10 cellular contexts compared by ENCODE assay signal in genomic region chr7:22109761-22110160, GRCh38.
DNase-seq lines count a peak whose midpoint lies in the region; ATAC-seq and TF ChIP-seq lines count a peak whose summit lies in the region.
"Had no signal": no experiment of that assay in that cellular context is flagged by ENCODE, and none has a peak within 500 bp of the region (broad histone marks: within the 10 kb centered on the region; RNA-seq: fewer than 3 reads in every experiment).

No MANE protein-coding gene starts in this region.

- H3K9me3 ChIP-seq in endodermal cell (ENCODE audit: control insufficient read depth, low read length) = no peaks in the 10 kb centered on the region
- H3K9me3 ChIP-seq in CD8-positive, alpha-beta memory T cell (ENCODE audit: low read length) = no peaks in the 10 kb centered on the region

- CTCF ChIA-PET in CD8-positive, alpha-beta memory T cell (lab: Charles Lee) = interaction anchor here (0.8 to 3.5 kb wide), 11 partner anchors 12 to 391 kb away, joined by 3 to 15 read pairs (median 4); partner anchors contain the start of gene STEAP1B

- H3K4me3 Mint-ChIP-seq in endodermal cell = no peak overlapping the region
- no peak overlapping the region for H3K4me3 Mint-ChIP-seq in CD8-positive, alpha-beta memory T cell
- no peak overlapping the region for H3K4me3 Mint-ChIP-seq in CD14-positive monocyte
- H3K4me3 Mint-ChIP-seq: CD4-positive, CD25-positive, alpha-beta regulatory T cell; T-cell had no signal

- no peak overlapping the region for H3K27ac ChIP-seq in endodermal cell (ENCODE audit: low read depth, low read length)
- H3K27ac ChIP-seq in CD8-positive, alpha-beta memory T cell (ENCODE audit: low read depth, low read length) = no peak overlapping the region

- peak overlapping the region; percentile 40 for H3K27ac Mint-ChIP-seq in endodermal cell
- H3K27ac Mint-ChIP-seq in CD8-positive, alpha-beta memory T cell = no peak overlapping the region
- no peak overlapping the region for H3K27ac Mint-ChIP-seq in CD14-positive monocyte
- H3K27ac Mint-ChIP-seq: CD4-positive, CD25-positive, alpha-beta regulatory T cell; T-cell had no signal

- H3K4me3 ChIP-seq in endodermal cell (ENCODE audit: low read length) = no peak overlapping the region
- no peak overlapping the region for H3K4me3 ChIP-seq in CD8-positive, alpha-beta memory T cell (ENCODE audit: low read length)

- no peaks in the 10 kb centered on the region for H3K27me3 ChIP-seq in endodermal cell (ENCODE audit: control insufficient read depth, insufficient read depth, low read length, poor library complexity, severe bottlenecking)
- H3K27me3 ChIP-seq in CD8-positive, alpha-beta memory T cell (ENCODE audit: insufficient read depth, low read length, poor library complexity, severe bottlenecking) = no peaks in the 10 kb centered on the region

- H3K27me3 Mint-ChIP-seq in endodermal cell (ENCODE audit: insufficient read depth) (no peaks in the 10 kb centered on the region), CD14-positive monocyte (ENCODE audit: low read depth in 3 of 3) (peaks cover 0 to 5% (median 3%) of the 10 kb centered on the region in 3 donors)
- peaks cover 6 to 15% of the 10 kb centered on the region in 2 donors for H3K27me3 Mint-ChIP-seq in CD8-positive, alpha-beta memory T cell

- H3K36me3 Mint-ChIP-seq in endodermal cell (ENCODE audit: low read depth) = no peaks in the 10 kb centered on the region
- peaks cover 0 to 1% (median 0%) of the 10 kb centered on the region in 3 donors for H3K36me3 Mint-ChIP-seq in CD8-positive, alpha-beta memory T cell
- no peaks in the 10 kb centered on the region for H3K36me3 Mint-ChIP-seq in CD14-positive monocyte
- H3K36me3 Mint-ChIP-seq: CD4-positive, CD25-positive, alpha-beta regulatory T cell; T-cell had no signal

- WGBS in endodermal cell (ENCODE audit: insufficient coverage in 1 of 2, insufficient read length in 1 of 2), 2 experiments = 83 to 96% methylated on average over 6 to 7 of the region's 7 CpGs

- ATAC-seq in omental fat pad (ENCODE audit: low FRiP score) = no peak

- H3K9me3 Mint-ChIP-seq in endodermal cell (no peaks in the 10 kb centered on the region), CD14-positive monocyte (no peaks in the 10 kb centered on the region)
- H3K9me3 Mint-ChIP-seq in CD8-positive, alpha-beta memory T cell = no peaks in the 10 kb centered on the region
- H3K9me3 Mint-ChIP-seq: CD4-positive, CD25-positive, alpha-beta regulatory T cell; T-cell had no signal

- POLR2A ChIA-PET in CD8-positive, alpha-beta memory T cell (lab: Charles Lee) = no interaction called here

- no peak overlapping the region for H3K9ac ChIP-seq in endodermal cell (ENCODE audit: extremely low read depth, low read length, poor library complexity, severe bottlenecking)

- TF ChIP-seq CTCF in endodermal cell (conservative IDR thresholded peaks at IDR 0.05) (no peak), omental fat pad (IDR thresholded peaks at IDR 0.05) (no peak), CD14-positive monocyte (IDR thresholded peaks at IDR 0.05) (no peak)

- no peaks in the 10 kb centered on the region for H3K4me1 ChIP-seq in endodermal cell (ENCODE audit: control insufficient read depth, insufficient read depth, low read length)
- no peaks in the 10 kb centered on the region for H3K4me1 ChIP-seq in CD8-positive, alpha-beta memory T cell (ENCODE audit: insufficient read depth, low read length)

- no peaks in the 10 kb centered on the region for H3K36me3 ChIP-seq in endodermal cell (ENCODE audit: control insufficient read depth, insufficient read depth, low read length)
- H3K36me3 ChIP-seq in CD8-positive, alpha-beta memory T cell (ENCODE audit: insufficient read depth, low read length) = no peaks in the 10 kb centered on the region

- H3K4me1 Mint-ChIP-seq in endodermal cell = peaks cover 2% of the 10 kb centered on the region
- H3K4me1 Mint-ChIP-seq in CD8-positive, alpha-beta memory T cell = no peaks in the 10 kb centered on the region
- no peaks in the 10 kb centered on the region for H3K4me1 Mint-ChIP-seq in CD14-positive monocyte
- H3K4me1 Mint-ChIP-seq: CD4-positive, CD25-positive, alpha-beta regulatory T cell; T-cell had no signal

- intact Hi-C loops in CD14-positive monocyte (cut with micrococcal nuclease) = loop anchor here (2.0 kb wide), 1 partner anchor 379 kb away; no protein-coding TSS in a partner anchor

- DNase-seq in NCI-H2227 (lab: John Stamatoyannopoulos, UW; ENCODE audit: unreplicated experiment) = peak; percentile 18
- no peak for DNase-seq in NCI-H2227 treated with DMSO at 0.1 percent for 48 hours (lab: John Stamatoyannopoulos, UW)
- peak; percentile 20 for DNase-seq in NCI-H226
- DNase-seq in endodermal cell = peak; percentile 83
- peak; percentile 35 for DNase-seq in omental fat pad (ENCODE audit: low spot score)
- DNase-seq in germinal center (ENCODE audit: low spot score) = no peak
- no peak for DNase-seq in CD8-positive, alpha-beta memory T cell
- DNase-seq in CD14-positive monocyte (ENCODE audit: low spot score) = no peak

Comparison
In these comparisons a context has a peak if more than half of its experiments do, and no peak if none do; other contexts are left out.
1. DNase-seq: peak in NCI-H2227 (single experiment), NCI-H226 (single experiment), endodermal cell (single experiment) and omental fat pad (single experiment); none in NCI-H2227 treated with DMSO at 0.1 percent for 48 hours (single experiment), germinal center (single experiment), CD8-positive, alpha-beta memory T cell (0 of 5) and CD14-positive monocyte (single experiment).